ENCODE assay signal across 8 cellular contexts in the genomic region with DNA sequence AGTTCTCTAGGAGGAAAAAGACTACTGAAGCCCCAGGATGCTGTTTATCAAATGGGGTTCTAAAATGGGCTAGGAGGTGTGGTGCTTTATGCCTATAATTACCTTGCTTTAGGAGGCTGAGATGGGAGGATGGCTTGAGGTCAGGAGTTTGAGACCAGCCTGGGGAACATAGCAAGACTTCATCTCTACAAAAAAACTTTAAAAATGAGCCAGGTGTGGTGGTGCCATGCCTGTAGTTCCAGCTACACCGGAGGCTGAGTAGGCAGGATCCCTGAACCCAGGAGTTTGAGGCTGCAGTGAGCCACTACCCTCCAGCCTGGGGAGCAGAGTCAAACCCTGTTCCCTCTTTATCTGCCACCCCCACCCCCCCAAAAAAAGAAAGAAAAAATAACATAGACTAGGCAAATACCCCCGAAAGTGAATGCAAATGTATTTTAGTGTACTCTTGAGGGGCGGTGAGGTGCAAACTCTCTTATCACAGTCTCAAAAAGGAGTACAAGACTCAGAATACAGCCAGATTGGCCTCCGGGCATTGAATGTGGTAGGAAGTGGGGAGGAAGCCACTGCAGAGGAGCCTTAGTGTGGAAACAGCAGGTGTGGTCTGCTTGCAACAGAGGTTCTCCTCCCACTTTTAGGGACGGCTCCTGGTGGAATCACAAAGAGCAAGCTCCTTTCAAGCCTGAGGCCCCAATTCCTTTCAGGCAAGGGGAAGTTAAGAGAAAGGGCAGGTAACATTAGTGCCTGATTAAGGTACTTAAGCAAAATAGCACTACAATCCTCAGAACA. TPM values are rescaled to one million over a fixed set of nuclear protein-coding genes. Genes with fewer than 3 reads are reported as not detected.
DNase-seq lines count a peak whose midpoint lies in the region; ATAC-seq and TF ChIP-seq lines count a peak whose summit lies in the region.

No MANE protein-coding gene starts in this region.

- no peaks in the 10 kb centered on the region for H3K27me3 Mint-ChIP-seq in IgD-negative memory B cell

- no peaks in the 10 kb centered on the region for H3K36me3 ChIP-seq in fibroblast of lung (ENCODE audit: control insufficient read depth, insufficient read depth, low read length)
- H3K36me3 ChIP-seq in gastrocnemius medialis, result no peaks in the 10 kb centered on the region
- H3K36me3 ChIP-seq in uterus, result no peaks in the 10 kb centered on the region

- H3K27me3 ChIP-seq in fibroblast of lung (ENCODE audit: control insufficient read depth, insufficient read depth, low read length), result no peaks in the 10 kb centered on the region
- H3K27me3 ChIP-seq in gastrocnemius medialis, result peaks cover 0 to 3% (median 0%) of the 10 kb centered on the region in 3 donors
- H3K27me3 ChIP-seq in uterus, result no peaks in the 10 kb centered on the region

- in situ Hi-C loops in gastrocnemius medialis (cut with MboI; ENCODE audit: low sequenced_read_pairs in 4 of 4), result no loop called here

- peak; percentile 30 for DNase-seq in activated CD4-positive, alpha-beta T cell treated with anti-CD3 and anti-CD28 coated beads, Interleukin-2, amount 50 U/mL, for 1 hour
- DNase-seq in fibroblast of lung (ENCODE audit: low read depth in 2 of 2) (no peak), NCI-H524 treated with DMSO at 0.1 percent for 48 hours (lab: John Stamatoyannopoulos, UW) (no peak), gastrocnemius medialis (no peak), uterus (no peak)
- peak; percentile 30 for DNase-seq in stimulated activated CD4-positive, alpha-beta T cell treated with anti-CD3 and anti-CD28 coated beads, Interleukin-4, amount 100 ng/mL, for 1 hour

- H3K4me1 ChIP-seq in fibroblast of lung (ENCODE audit: control insufficient read depth, extremely low read depth, insufficient read depth, low read length) (peaks cover 11% of the 10 kb centered on the region), gastrocnemius medialis (no peaks in the 10 kb centered on the region), uterus (no peaks in the 10 kb centered on the region)

- peak overlapping the region; percentile 79 to 95 (median 92) for H3K4me3 Mint-ChIP-seq in IgD-negative memory B cell

- H3K4me3 ChIP-seq in fibroblast of lung (replicated peaks in 1 of 4; ENCODE audit: control extremely low read depth in 1 of 4, insufficient read depth in 1 of 4, low read depth in 3 of 4, low read length in 4 of 4) (no peak overlapping the region), gastrocnemius medialis (no peak overlapping the region), uterus (no peak overlapping the region)

- no peak overlapping the region for H3K9ac ChIP-seq in fibroblast of lung (ENCODE audit: insufficient read depth, low read length)

- ATAC-seq in gastrocnemius medialis, result no peak

- H3K4me2 ChIP-seq in fibroblast of lung (ENCODE audit: extremely low read depth, insufficient read depth, low read length), result no peak overlapping the region

- peak; percentile 53 for TF ChIP-seq POLR2A in GM19099 (IDR thresholded peaks at IDR 0.05; ENCODE audit: extremely low read depth, insufficient read length, low read depth)
- no peak for TF ChIP-seq POLR2A in gastrocnemius medialis (IDR thresholded peaks at IDR 0.05)
- TF ChIP-seq POLR2A in uterus (IDR thresholded peaks at IDR 0.05), result no peak

- H3K9me3 Mint-ChIP-seq in IgD-negative memory B cell, result no peaks in the 10 kb centered on the region

- no peak for TF ChIP-seq CTCF in fibroblast of lung (conservative IDR thresholded peaks at IDR 0.05 in 1 of 2, IDR thresholded peaks at IDR 0.05 in 1 of 2; ENCODE audit: low read depth in 1 of 2, low read length in 2 of 2)
- TF ChIP-seq CTCF in gastrocnemius medialis (IDR thresholded peaks at IDR 0.05 in 4 of 5, conservative IDR thresholded peaks at IDR 0.05 in 1 of 5), result no peak
- no peak for TF ChIP-seq CTCF in uterus (IDR thresholded peaks at IDR 0.05)

- H3K4me1 Mint-ChIP-seq in IgD-negative memory B cell, result peaks cover 15 to 25% (median 20%) of the 10 kb centered on the region in 3 donors

- no peak overlapping the region for H2AFZ ChIP-seq in fibroblast of lung (ENCODE audit: low read length)

- H3K36me3 Mint-ChIP-seq in IgD-negative memory B cell, result no peaks in the 10 kb centered on the region

- no peaks in the 10 kb centered on the region for H3K79me2 ChIP-seq in fibroblast of lung (ENCODE audit: control insufficient read depth, insufficient read depth, low read length)

- intact Hi-C loops in gastrocnemius medialis (cut with DNase I; ENCODE audit: low total_unique reads), result no loop called here
- intact Hi-C loops in uterus (cut with DNase I; ENCODE audit: low total_unique reads), result no loop called here

- no peaks in the 10 kb centered on the region for H4K20me1 ChIP-seq in fibroblast of lung (ENCODE audit: control insufficient read depth, extremely low read depth, insufficient read depth, low read length)

- H3K9me3 ChIP-seq in fibroblast of lung (ENCODE audit: control insufficient read depth, insufficient read depth, low read depth, low read length) (no peaks in the 10 kb centered on the region), gastrocnemius medialis (no peaks in the 10 kb centered on the region), uterus (no peaks in the 10 kb centered on the region)

- H3K27ac ChIP-seq in fibroblast of lung (ENCODE audit: insufficient read depth, low read length) (peak overlapping the region; percentile 50), gastrocnemius medialis (peak overlapping the region in 1 of 4 donors; percentile 61), uterus (peak overlapping the region in 1 of 2 donors; percentile 73)

- peak overlapping the region; percentile 69 to 98 (median 75) for H3K27ac Mint-ChIP-seq in IgD-negative memory B cell

RNA-seq across cellular contexts. Expression of a gene that starts 23.5 kb away (rescaled TPM):
- 65.3 TPM for polyA plus RNA-seq in IgD-negative memory B cell
- 95.0 and 127 TPM in 2 replicates for total RNA-seq in fibroblast of lung
- 83.0 and 124 TPM in 2 replicates for polyA plus RNA-seq in fibroblast of lung
- polyA plus RNA-seq in fibroblast of lung (2012), result 65.6 and 124 TPM in 2 replicates
- polyA minus RNA-seq in fibroblast of lung (ENCODE audit: low replicate concordance), result 109 and 154 TPM in 2 replicates
- 10 to 100 TPM; 19.3 to 27.2 (median 23.7) TPM for total RNA-seq in gastrocnemius medialis
- 10 to 100 TPM in 3 of 4 donors, 1 to 10 TPM in 1; 8.2 to 64.1 (median 48.0) TPM for total RNA-seq in uterus

Comparison
In these comparisons a context has a peak if more than half of its experiments do, and no peak if none do; other contexts are left out.
1. DNase-seq: peak in activated CD4-positive, alpha-beta T cell treated with anti-CD3 and anti-CD28 coated beads, Interleukin-2, amount 50 U/mL, for 1 hour (single experiment) and stimulated activated CD4-positive, alpha-beta T cell treated with anti-CD3 and anti-CD28 coated beads, Interleukin-4, amount 100 ng/mL, for 1 hour (single experiment); none in fibroblast of lung (0 of 2), NCI-H524 treated with DMSO at 0.1 percent for 48 hours (single experiment), gastrocnemius medialis (0 of 2) and uterus (0 of 2).